Comparison of ENCODE assay signal across 1 cellular context in genomic region chr14:70231756-70232544, GRCh38. TPM values are rescaled to one million over a fixed set of nuclear protein-coding genes. Genes with fewer than 3 reads are reported as not detected.
"Had no signal": no experiment of that assay in that cellular context is flagged by ENCODE, and none has a peak within 500 bp of the region (broad histone marks: within the 10 kb centered on the region; RNA-seq: fewer than 3 reads in every experiment).

No MANE protein-coding gene starts in this region.

RNA-seq across cellular contexts. Expression of gene SLC8A3, which starts 43.2 kb away (rescaled TPM):
- polyA plus RNA-seq: keratinocyte had no signal
